In the genomic region with DNA sequence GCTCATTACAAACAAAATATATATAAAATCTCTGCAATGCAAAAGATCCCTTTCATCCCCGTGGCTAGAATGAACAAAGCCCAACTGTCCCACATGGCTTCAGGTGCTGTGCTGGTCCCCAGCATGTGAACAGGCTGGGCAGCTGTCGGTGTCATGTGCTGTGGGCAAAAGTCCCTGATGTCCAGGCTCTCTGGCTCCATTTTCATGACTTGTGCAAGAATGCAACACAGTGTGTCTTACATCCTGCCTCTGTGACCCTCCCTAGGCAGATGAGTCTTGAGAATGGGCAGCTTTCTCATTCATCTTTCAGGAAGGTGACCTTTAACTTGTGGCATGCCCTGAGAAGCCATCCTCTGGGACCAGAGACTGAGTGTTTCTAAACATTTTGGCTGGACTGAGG, we compare ENCODE assay signal across 16 cellular contexts. TPM values are rescaled to one million over a fixed set of nuclear protein-coding genes. Genes with fewer than 3 reads are reported as not detected.
A peak's percentile ranks its signal among the peaks of the same experiment; 100 is the strongest.
DNase-seq lines count a peak whose midpoint lies in the region; ATAC-seq, FAIRE-seq and TF ChIP-seq lines count a peak whose summit lies in the region.
"Had no signal": no experiment of that assay in that cellular context is flagged by ENCODE, and none has a peak within 500 bp of the region (broad histone marks: within the 10 kb centered on the region; RNA-seq: fewer than 3 reads in every experiment).

No MANE protein-coding gene starts in this region.

- peaks cover 71% of the 10 kb centered on the region for H3K36me3 Mint-ChIP-seq in activated B cell treated with CpG ODN at 0.5 μM for 24 hours (ENCODE audit: low read depth)

- no peak overlapping the region for H3K9ac ChIP-seq in HCT116 (ENCODE audit: low read length)
- H3K9ac ChIP-seq in HepG2 (ENCODE audit: insufficient read depth, low read depth, low read length): no peak overlapping the region
- H3K9ac ChIP-seq: BLaER1 treated with 17β-estradiol and CSF1 and Interleukin-3, amounts not matched to agents 10 nM and 100 nM had no signal

- TF ChIP-seq POLR2A in HCT116 (IDR thresholded peaks at IDR 0.05; ENCODE audit: borderline replicate concordance, extremely low read depth, insufficient read depth, insufficient read length) (no peak), HepG2 (IDR thresholded peaks at IDR 0.05; ENCODE audit: insufficient read depth in 1 of 2, low read depth in 2 of 2, low read length in 2 of 2) (no peak), gastrocnemius medialis (IDR thresholded peaks at IDR 0.05) (no peak), upper lobe of left lung (IDR thresholded peaks at IDR 0.05) (no peak)

- H3K36me3 ChIP-seq in HCT116 (ENCODE audit: control insufficient read depth in 1 of 2, insufficient read depth in 2 of 2, low read length in 2 of 2) (peaks cover 0 to 3% of the 10 kb centered on the region in 2 experiments; a peak in 2 of 4 replicates), HepG2 (replicated peaks in 1 of 2; ENCODE audit: control insufficient read depth in 1 of 2, insufficient read depth in 2 of 2, low read length in 2 of 2) (peaks cover 38 to 55% of the 10 kb centered on the region in 2 experiments), gastrocnemius medialis (peaks cover 0 to 35% of the 10 kb centered on the region in 2 donors), upper lobe of left lung (peaks cover 25 to 72% (median 53%) of the 10 kb centered on the region in 4 donors)

- intact Hi-C loops in HCT116 (cut with micrococcal nuclease): no loop called here
- intact Hi-C loops in activated B cell treated with CpG ODN at 0.5 μM for 24 hours (cut with micrococcal nuclease): no loop called here
- intact Hi-C loops in HepG2 (cut with micrococcal nuclease; ENCODE audit: unreplicated experiment): no loop called here
- intact Hi-C loops in gastrocnemius medialis (cut with DNase I; ENCODE audit: low total_unique reads): loop anchor here (2.0 kb wide), 1 partner anchor 24 kb away; no protein-coding TSS in a partner anchor

- no peaks in the 10 kb centered on the region for H3K4me1 ChIP-seq in HCT116 (ENCODE audit: control insufficient read depth in 1 of 2, insufficient read depth in 2 of 2, low read length in 2 of 2)
- H3K4me1 ChIP-seq in HepG2 (ENCODE audit: insufficient read depth, low read length): peaks cover 11% of the 10 kb centered on the region
- peaks cover 50 to 69% of the 10 kb centered on the region in 2 donors for H3K4me1 ChIP-seq in gastrocnemius medialis
- peaks cover 7 to 39% (median 24%) of the 10 kb centered on the region in 4 donors for H3K4me1 ChIP-seq in upper lobe of left lung
- H3K4me1 ChIP-seq: HAP-1 had no signal

- DNase-seq in HCT116 (ENCODE audit: low read depth, low spot score): no peak
- no peak for DNase-seq in activated B cell treated with CpG ODN at 0.5 μM for 24 hours
- DNase-seq in HepG2 (ENCODE audit: low spot score): no peak
- DNase-seq in gastrocnemius medialis: peak; percentile 82 to 90
- DNase-seq in NCI-H1105 (lab: John Stamatoyannopoulos, UW): no peak
- DNase-seq in AML-193 (lab: John Stamatoyannopoulos, UW): no peak
- no peak for DNase-seq in stimulated activated CD4-positive, alpha-beta T cell treated with anti-CD3 and anti-CD28 coated beads, Interleukin-1b, Interleukin-23, amount 100 ng/mL, for 48 hours
- DNase-seq in upper lobe of left lung: no peak
- DNase-seq: NCI-H1694, NCI-H2107, NCI-H226, NCI-H526 treated with DMSO at 0.1 percent for 48 hours, SHP77 treated with DMSO at 0.1 percent for 48 hours had no signal

- no peaks in the 10 kb centered on the region for H3K27me3 Mint-ChIP-seq in activated B cell treated with CpG ODN at 0.5 μM for 24 hours

- H3K4me2 ChIP-seq in HCT116 (ENCODE audit: low read length) (no peak overlapping the region), HepG2 (ENCODE audit: low read depth, low read length) (no peak overlapping the region)

- peak overlapping the region; percentile 69 for H3K27ac Mint-ChIP-seq in activated B cell treated with CpG ODN at 0.5 μM for 24 hours

- H4K20me1 ChIP-seq in HCT116 (ENCODE audit: insufficient read depth) (no peaks in the 10 kb centered on the region), HepG2 (ENCODE audit: insufficient read depth, low read length) (no peaks in the 10 kb centered on the region)

- no peaks in the 10 kb centered on the region for H3K9me2 ChIP-seq in HCT116 (ENCODE audit: insufficient read depth)

- H3K4me3 Mint-ChIP-seq in activated B cell treated with CpG ODN at 0.5 μM for 24 hours: no peak overlapping the region

- TF ChIP-seq CTCF in HCT116 (IDR thresholded peaks at IDR 0.05 in 2 of 3, conservative IDR thresholded peaks at IDR 0.05 in 1 of 3; ENCODE audit: borderline replicate concordance in 1 of 3, insufficient read depth in 1 of 3, low read depth in 2 of 3, low read length in 2 of 3) (no peak), activated B cell treated with CpG ODN at 0.5 μM for 24 hours (IDR thresholded peaks at IDR 0.05) (no peak), HepG2 (CRISPR knock-in tag; IDR thresholded peaks at IDR 0.05) (no peak), gastrocnemius medialis (IDR thresholded peaks at IDR 0.05 in 4 of 5, conservative IDR thresholded peaks at IDR 0.05 in 1 of 5) (peak in 1 of 5 experiments; percentile 18), upper lobe of left lung (IDR thresholded peaks at IDR 0.05) (no peak)

- TSS peak; percentile 64 for BruUV-seq in HCT116 (replicated peaks; lab: Mats Ljungman, UMichigan)
- TSS peak; percentile 51 for BruUV-seq in HepG2 (replicated peaks; lab: Mats Ljungman, UMichigan)

- no peak for TF ChIP-seq RAD21 in HCT116 (IDR thresholded peaks at IDR 0.05; ENCODE audit: low read depth)
- no peak for TF ChIP-seq RAD21 in HepG2 (CRISPR knock-in tag; IDR thresholded peaks at IDR 0.05)

- POLR2A ChIA-PET in HCT116 (lab: Charles Lee): no interaction called here
- POLR2A ChIA-PET in activated B cell treated with CpG ODN at 0.5 μM for 24 hours (lab: Charles Lee): interaction anchor here (0.9 kb wide), 1 partner anchor 20 kb away, joined by 8 read pairs; no protein-coding TSS in a partner anchor
- POLR2A ChIA-PET in HepG2 (lab: Yijun Ruan, JAX): interaction anchor here (1.1 to 3.1 kb wide), 5 partner anchors 9 to 53 kb away, joined by 3 to 30 read pairs (median 4); partner anchors contain the start of genes GUCD1 and LRRC75B

- H3K27me3 ChIP-seq in HCT116 (ENCODE audit: insufficient read depth, low read length) (no peaks in the 10 kb centered on the region), HepG2 (ENCODE audit: control insufficient read depth in 1 of 2, insufficient read depth in 2 of 2, low read length in 2 of 2) (no peaks in the 10 kb centered on the region), gastrocnemius medialis (no peaks in the 10 kb centered on the region), upper lobe of left lung (no peaks in the 10 kb centered on the region)
- H3K27me3 ChIP-seq: BLaER1 treated with 17β-estradiol and CSF1 and Interleukin-3, amounts not matched to agents 10 nM and 100 nM had no signal

- RAD21 ChIA-PET in HCT116 (lab: Charles Lee; ENCODE audit: low non-redundant PET in 1 of 2, low total read pairs in 2 of 2, uncharacterized antibody in 2 of 2, unreplicated experiment in 2 of 2): no interaction called here

- H3K27ac ChIP-seq in HCT116 (ENCODE audit: low read depth, low read length): no peak overlapping the region
- H3K27ac ChIP-seq in HepG2 (ENCODE audit: extremely low read length, insufficient read depth, low read length): no peak overlapping the region
- peak overlapping the region; percentile 86 to 90 (median 89) for H3K27ac ChIP-seq in gastrocnemius medialis
- H3K27ac ChIP-seq in upper lobe of left lung: no peak overlapping the region

- no peak for FAIRE-seq in HepG2 (lab: Jason Lieb, UNC)

- 82% methylated on average over 2 of the region's 2 CpGs for WGBS in HepG2 (ENCODE audit: low lambda C conversion rate)
- WGBS in upper lobe of left lung, 2 donors: 95 to 100% methylated on average over 2 of the region's 2 CpGs

- ATAC-seq in HCT116: no peak
- no peak for ATAC-seq in activated B cell treated with CpG ODN at 0.5 μM for 24 hours (ENCODE audit: low read depth)
- no peak for ATAC-seq in HepG2
- peak; percentile 93 to 95 for ATAC-seq in gastrocnemius medialis
- no peak for ATAC-seq in upper lobe of left lung (ENCODE audit: low FRiP score in 2 of 2)

- in situ Hi-C loops in HepG2 (cut with HindIII; ENCODE audit: extremely low pct_ligation_motif_present, low pct_unique_long_range_greater_than_20kb) (no loop called here), gastrocnemius medialis (cut with MboI; ENCODE audit: low sequenced_read_pairs in 4 of 4) (no loop called here)

- H3K79me2 ChIP-seq in HCT116 (ENCODE audit: insufficient read depth, low read length) (no peaks in the 10 kb centered on the region), HepG2 (ENCODE audit: insufficient read depth, low read length) (no peaks in the 10 kb centered on the region)

- no peak overlapping the region for H3K4me3 ChIP-seq in HCT116 (replicated peaks in 1 of 2; ENCODE audit: low read depth in 1 of 2, low read length in 2 of 2)
- H3K4me3 ChIP-seq in HepG2 (replicated peaks in 1 of 3; ENCODE audit: insufficient read depth in 1 of 3, low read depth in 2 of 3, low read length in 3 of 3): no peak overlapping the region
- no peak overlapping the region for H3K4me3 ChIP-seq in gastrocnemius medialis
- no peak overlapping the region for H3K4me3 ChIP-seq in upper lobe of left lung
- H3K4me3 ChIP-seq: BLaER1 treated with 17β-estradiol and CSF1 and Interleukin-3, amounts not matched to agents 10 nM and 100 nM; HAP-1 had no signal

- H3K9me3 ChIP-seq in HCT116 (ENCODE audit: control insufficient read depth in 1 of 2, insufficient read depth in 1 of 2, low read depth in 1 of 2, low read length in 2 of 2): no peaks in the 10 kb centered on the region
- H3K9me3 ChIP-seq in HepG2 (ENCODE audit: low read length): no peaks in the 10 kb centered on the region
- H3K9me3 ChIP-seq in gastrocnemius medialis: no peaks in the 10 kb centered on the region
- H3K9me3 ChIP-seq in upper lobe of left lung: no peaks in the 10 kb centered on the region
- H3K9me3 ChIP-seq: BLaER1 treated with 17β-estradiol and CSF1 and Interleukin-3, amounts not matched to agents 10 nM and 100 nM; HAP-1 had no signal

- H2AFZ ChIP-seq in HCT116 (ENCODE audit: low read depth, low read length, poor library complexity, severe bottlenecking): no peak overlapping the region
- no peak overlapping the region for H2AFZ ChIP-seq in HepG2 (ENCODE audit: low read length)

- CTCF ChIA-PET in HCT116 (lab: Charles Lee) (no interaction called here), activated B cell treated with CpG ODN at 0.5 μM for 24 hours (lab: Charles Lee) (no interaction called here), HepG2 (lab: Yijun Ruan, JAX; ENCODE audit: low intra/inter-chr PET ratio, low total read pairs) (no interaction called here)

- no peaks in the 10 kb centered on the region for H3K9me3 Mint-ChIP-seq in activated B cell treated with CpG ODN at 0.5 μM for 24 hours

- TF ChIP-seq EP300 in HepG2 (IDR thresholded peaks at IDR 0.05; ENCODE audit: low read depth in 2 of 2, low read length in 2 of 2) (no peak), HepG2 (CRISPR knock-in tag; IDR thresholded peaks at IDR 0.05; ENCODE audit: borderline replicate concordance) (no peak), upper lobe of left lung (IDR thresholded peaks at IDR 0.05) (no peak)

- H3K4me1 Mint-ChIP-seq in activated B cell treated with CpG ODN at 0.5 μM for 24 hours: peaks cover 39% of the 10 kb centered on the region

RNA-seq across cellular contexts. Expression of gene GUCD1, which starts 14.5 kb away (rescaled TPM):
- total RNA-seq in HCT116 (2021; ENCODE audit: unreplicated experiment) (48.7 TPM), activated B cell treated with CpG ODN at 0.5 μM for 24 hours (134 and 141 TPM in 2 replicates), HepG2 (2016; rRNA removed; fragmentation: Illumina TruSeq; extraction: Trizol) (125 and 128 TPM in 2 replicates), gastrocnemius medialis (100 to 1,000 TPM; 215 to 315 (median 238) TPM), upper lobe of left lung (100 to 1,000 TPM in 5 of 6 donors, 10 to 100 TPM in 1; 77.5 to 231 (median 160) TPM)
- polyA plus RNA-seq in HCT116 (2012): 57.2 and 68.4 TPM in 2 replicates
- total RNA-seq in HepG2 (2016; cell fraction: cytosol; rRNA removed; fragmentation: Illumina TruSeq; extraction: Trizol; ENCODE audit: low read depth): 57.0 and 62.1 TPM in 2 replicates
- 114 and 129 TPM in 2 replicates for total RNA-seq in HepG2 (2016; cell fraction: insoluble cytoplasmic fraction; rRNA removed; fragmentation: Illumina TruSeq; extraction: Trizol)
- total RNA-seq in HepG2 (2016; cell fraction: membrane; rRNA removed; fragmentation: Illumina TruSeq; extraction: Trizol): 156 and 159 TPM in 2 replicates
- total RNA-seq in HepG2 (2016; cell fraction: nucleus; rRNA removed; fragmentation: Illumina TruSeq; extraction: Trizol): 69.6 and 73.3 TPM in 2 replicates
- polyA plus RNA-seq in HepG2 (2011; rRNA removed): 245 and 282 TPM in 2 replicates
- 177 and 210 TPM in 2 replicates for polyA plus RNA-seq in HepG2 (2011; cell fraction: cytosol; rRNA removed)
- polyA plus RNA-seq in HepG2 (2011; cell fraction: nucleus; rRNA removed): 217 and 220 TPM in 2 replicates
- 123 and 145 TPM in 2 replicates for polyA plus RNA-seq in HepG2 (2012)
- polyA plus RNA-seq in HepG2 (2016; cell fraction: cytosol; fragmentation: Illumina TruSeq; extraction: Trizol; ENCODE audit: low read depth): 33.4 and 34.1 TPM in 2 replicates
- polyA plus RNA-seq in HepG2 (2016; cell fraction: insoluble cytoplasmic fraction; fragmentation: Illumina TruSeq; extraction: Trizol; ENCODE audit: low read depth): 101 and 109 TPM in 2 replicates
- 91.3 and 96.0 TPM in 2 replicates for polyA plus RNA-seq in HepG2 (2016; cell fraction: membrane; fragmentation: Illumina TruSeq; extraction: Trizol; ENCODE audit: low read depth)
- polyA plus RNA-seq in HepG2 (2016; cell fraction: nucleus; fragmentation: Illumina TruSeq; extraction: Trizol; ENCODE audit: insufficient read depth, low read depth): 119 and 131 TPM in 2 replicates
- 194 and 636 TPM in 2 replicates for polyA minus RNA-seq in HepG2 (2011; rRNA and poly(A)+ RNA removed; ENCODE audit: low replicate concordance)
- polyA minus RNA-seq in HepG2 (2011; cell fraction: cytosol; rRNA and poly(A)+ RNA removed): 178 and 203 TPM in 2 replicates
- 53.7 and 80.4 TPM in 2 replicates for polyA minus RNA-seq in HepG2 (2011; cell fraction: nucleus; rRNA and poly(A)+ RNA removed)

RNA-seq across cellular contexts. Expression of gene SNRPD3, which starts 15.3 kb away (rescaled TPM):
- total RNA-seq in HCT116 (2021; ENCODE audit: unreplicated experiment) (144 TPM), activated B cell treated with CpG ODN at 0.5 μM for 24 hours (96.5 and 98.6 TPM in 2 replicates), HepG2 (2016; rRNA removed; fragmentation: Illumina TruSeq; extraction: Trizol) (209 and 287 TPM in 2 replicates), gastrocnemius medialis (100 to 1,000 TPM; 119 to 166 (median 145) TPM), upper lobe of left lung (100 to 1,000 TPM in 1 of 6 donors, 10 to 100 TPM in 5; 66.8 to 119 (median 84.8) TPM)
- polyA plus RNA-seq in HCT116 (2012): 194 and 200 TPM in 2 replicates
- total RNA-seq in HepG2 (2016; cell fraction: cytosol; rRNA removed; fragmentation: Illumina TruSeq; extraction: Trizol; ENCODE audit: low read depth): 29.0 and 31.7 TPM in 2 replicates
- 214 and 298 TPM in 2 replicates for total RNA-seq in HepG2 (2016; cell fraction: insoluble cytoplasmic fraction; rRNA removed; fragmentation: Illumina TruSeq; extraction: Trizol)
- 35.4 and 36.1 TPM in 2 replicates for total RNA-seq in HepG2 (2016; cell fraction: membrane; rRNA removed; fragmentation: Illumina TruSeq; extraction: Trizol)
- 83.7 and 87.5 TPM in 2 replicates for total RNA-seq in HepG2 (2016; cell fraction: nucleus; rRNA removed; fragmentation: Illumina TruSeq; extraction: Trizol)
- 107 and 110 TPM in 2 replicates for polyA plus RNA-seq in HepG2 (2011; rRNA removed)
- polyA plus RNA-seq in HepG2 (2011; cell fraction: cytosol; rRNA removed): 278 and 291 TPM in 2 replicates
- 55.5 and 61.4 TPM in 2 replicates for polyA plus RNA-seq in HepG2 (2011; cell fraction: nucleus; rRNA removed)
- polyA plus RNA-seq in HepG2 (2012): 178 and 251 TPM in 2 replicates
- 35.3 and 40.6 TPM in 2 replicates for polyA plus RNA-seq in HepG2 (2016; cell fraction: cytosol; fragmentation: Illumina TruSeq; extraction: Trizol; ENCODE audit: low read depth)
- polyA plus RNA-seq in HepG2 (2016; cell fraction: insoluble cytoplasmic fraction; fragmentation: Illumina TruSeq; extraction: Trizol; ENCODE audit: low read depth): 420 and 438 TPM in 2 replicates
- 35.8 and 37.4 TPM in 2 replicates for polyA plus RNA-seq in HepG2 (2016; cell fraction: membrane; fragmentation: Illumina TruSeq; extraction: Trizol; ENCODE audit: low read depth)
- polyA plus RNA-seq in HepG2 (2016; cell fraction: nucleus; fragmentation: Illumina TruSeq; extraction: Trizol; ENCODE audit: insufficient read depth, low read depth): 132 and 146 TPM in 2 replicates
- polyA minus RNA-seq in HepG2 (2011; rRNA and poly(A)+ RNA removed; ENCODE audit: low replicate concordance): 134 and 369 TPM in 2 replicates
- polyA minus RNA-seq in HepG2 (2011; cell fraction: cytosol; rRNA and poly(A)+ RNA removed): 72.3 and 74.0 TPM in 2 replicates
- 83.2 and 93.4 TPM in 2 replicates for polyA minus RNA-seq in HepG2 (2011; cell fraction: nucleus; rRNA and poly(A)+ RNA removed)

RNA-seq across cellular contexts. Expression of gene UPB1, which starts 45.3 kb away (rescaled TPM):
- total RNA-seq in HCT116 (2021; ENCODE audit: unreplicated experiment) (0.27 TPM), activated B cell treated with CpG ODN at 0.5 μM for 24 hours (1.1 and 1.3 TPM in 2 replicates), HepG2 (2016; rRNA removed; fragmentation: Illumina TruSeq; extraction: Trizol) (0.60 and 1.2 TPM in 2 replicates), gastrocnemius medialis (under 1 TPM; 0.20 to 0.25 (median 0.22) TPM), upper lobe of left lung (1 to 10 TPM in 5 of 6 donors, under 1 TPM in 1; 0.91 to 9.4 (median 1.4) TPM)
- 0.06 and 0.14 TPM in 2 replicates for polyA plus RNA-seq in HCT116 (2012)
- 0.53 and 0.61 TPM in 2 replicates for total RNA-seq in HepG2 (2016; cell fraction: cytosol; rRNA removed; fragmentation: Illumina TruSeq; extraction: Trizol; ENCODE audit: low read depth)
- 0.43 and 0.89 TPM in 2 replicates for total RNA-seq in HepG2 (2016; cell fraction: insoluble cytoplasmic fraction; rRNA removed; fragmentation: Illumina TruSeq; extraction: Trizol)
- 0.90 and 0.96 TPM in 2 replicates for total RNA-seq in HepG2 (2016; cell fraction: membrane; rRNA removed; fragmentation: Illumina TruSeq; extraction: Trizol)
- total RNA-seq in HepG2 (2016; cell fraction: nucleus; rRNA removed; fragmentation: Illumina TruSeq; extraction: Trizol): 1.0 and 1.1 TPM in 2 replicates
- 0.38 and 0.59 TPM in 2 replicates for polyA plus RNA-seq in HepG2 (2011; rRNA removed)
- 0.24 and 0.28 TPM in 2 replicates for polyA plus RNA-seq in HepG2 (2011; cell fraction: cytosol; rRNA removed)
- 0.84 and 1.1 TPM in 2 replicates for polyA plus RNA-seq in HepG2 (2011; cell fraction: nucleus; rRNA removed)
- polyA plus RNA-seq in HepG2 (2012): 0.49 and 1.2 TPM in 2 replicates
- 0.42 and 0.53 TPM in 2 replicates for polyA plus RNA-seq in HepG2 (2016; cell fraction: cytosol; fragmentation: Illumina TruSeq; extraction: Trizol; ENCODE audit: low read depth)
- polyA plus RNA-seq in HepG2 (2016; cell fraction: insoluble cytoplasmic fraction; fragmentation: Illumina TruSeq; extraction: Trizol; ENCODE audit: low read depth): 0.80 and 0.84 TPM in 2 replicates
- polyA plus RNA-seq in HepG2 (2016; cell fraction: membrane; fragmentation: Illumina TruSeq; extraction: Trizol; ENCODE audit: low read depth): 0.63 and 0.65 TPM in 2 replicates
- polyA plus RNA-seq in HepG2 (2016; cell fraction: nucleus; fragmentation: Illumina TruSeq; extraction: Trizol; ENCODE audit: insufficient read depth, low read depth): 1.5 and 1.6 TPM in 2 replicates
- polyA minus RNA-seq in HepG2 (2011; rRNA and poly(A)+ RNA removed; ENCODE audit: low replicate concordance): 0.05 and 0.22 TPM in 2 replicates
- polyA minus RNA-seq in HepG2 (2011; cell fraction: cytosol; rRNA and poly(A)+ RNA removed): not detected in 2 replicates
- polyA minus RNA-seq in HepG2 (2011; cell fraction: nucleus; rRNA and poly(A)+ RNA removed): 0.77 and 0.99 TPM in 2 replicates
- total RNA-seq: HT-29 had no signal

RNA-seq across cellular contexts. Expression of gene LRRC75B, which starts 52.4 kb away (rescaled TPM):
- 7.9 TPM for total RNA-seq in HCT116 (2021; ENCODE audit: unreplicated experiment)
- polyA plus RNA-seq in HCT116 (2012): 10.7 and 11.0 TPM in 2 replicates
- total RNA-seq in activated B cell treated with CpG ODN at 0.5 μM for 24 hours: 0.34 and 0.82 TPM in 2 replicates
- 5.7 and 11.8 TPM in 2 replicates for total RNA-seq in HepG2 (2016; rRNA removed; fragmentation: Illumina TruSeq; extraction: Trizol)
- 14.2 and 14.4 TPM in 2 replicates for total RNA-seq in HepG2 (2016; cell fraction: cytosol; rRNA removed; fragmentation: Illumina TruSeq; extraction: Trizol; ENCODE audit: low read depth)
- 5.6 and 12.5 TPM in 2 replicates for total RNA-seq in HepG2 (2016; cell fraction: insoluble cytoplasmic fraction; rRNA removed; fragmentation: Illumina TruSeq; extraction: Trizol)
- total RNA-seq in HepG2 (2016; cell fraction: membrane; rRNA removed; fragmentation: Illumina TruSeq; extraction: Trizol): 14.8 and 16.4 TPM in 2 replicates
- total RNA-seq in HepG2 (2016; cell fraction: nucleus; rRNA removed; fragmentation: Illumina TruSeq; extraction: Trizol): 10.7 and 13.7 TPM in 2 replicates
- polyA plus RNA-seq in HepG2 (2011; rRNA removed): 34.8 and 48.8 TPM in 2 replicates
- polyA plus RNA-seq in HepG2 (2011; cell fraction: cytosol; rRNA removed): 18.6 and 35.0 TPM in 2 replicates
- polyA plus RNA-seq in HepG2 (2011; cell fraction: nucleus; rRNA removed): 225 and 265 TPM in 2 replicates
- 19.0 and 24.1 TPM in 2 replicates for polyA plus RNA-seq in HepG2 (2012)
- polyA plus RNA-seq in HepG2 (2016; cell fraction: cytosol; fragmentation: Illumina TruSeq; extraction: Trizol; ENCODE audit: low read depth): 15.3 and 17.1 TPM in 2 replicates
- 8.8 and 9.2 TPM in 2 replicates for polyA plus RNA-seq in HepG2 (2016; cell fraction: insoluble cytoplasmic fraction; fragmentation: Illumina TruSeq; extraction: Trizol; ENCODE audit: low read depth)
- 17.8 and 17.9 TPM in 2 replicates for polyA plus RNA-seq in HepG2 (2016; cell fraction: membrane; fragmentation: Illumina TruSeq; extraction: Trizol; ENCODE audit: low read depth)
- 32.8 and 35.7 TPM in 2 replicates for polyA plus RNA-seq in HepG2 (2016; cell fraction: nucleus; fragmentation: Illumina TruSeq; extraction: Trizol; ENCODE audit: insufficient read depth, low read depth)
- 24.5 TPM in 1 of 2 replicates, not detected in the other for polyA minus RNA-seq in HepG2 (2011; rRNA and poly(A)+ RNA removed; ENCODE audit: low replicate concordance)
- polyA minus RNA-seq in HepG2 (2011; cell fraction: cytosol; rRNA and poly(A)+ RNA removed): 5.7 and 8.9 TPM in 2 replicates
- polyA minus RNA-seq in HepG2 (2011; cell fraction: nucleus; rRNA and poly(A)+ RNA removed): 13.3 and 13.4 TPM in 2 replicates
- total RNA-seq in gastrocnemius medialis: 1 to 10 TPM; 1.9 to 3.4 (median 2.8) TPM
- total RNA-seq in upper lobe of left lung: 10 to 100 TPM in 4 of 6 donors, 1 to 10 TPM in 2; 9.7 to 50.3 (median 13.2) TPM

Comparison
In these comparisons a context has a peak if more than half of its experiments do, and no peak if none do; other contexts are left out.
1. ATAC-seq: peak in gastrocnemius medialis (2 of 2); none in HCT116 (single experiment), activated B cell treated with CpG ODN at 0.5 μM for 24 hours (single experiment), HepG2 (single experiment) and upper lobe of left lung (0 of 2).
2. DNase-seq: peak in gastrocnemius medialis (2 of 2); none in HCT116 (single experiment), activated B cell treated with CpG ODN at 0.5 μM for 24 hours (single experiment), HepG2 (single experiment), NCI-H1105 (single experiment), AML-193 (0 of 2), stimulated activated CD4-positive, alpha-beta T cell treated with anti-CD3 and anti-CD28 coated beads, Interleukin-1b, Interleukin-23, amount 100 ng/mL, for 48 hours (single experiment) and upper lobe of left lung (0 of 2).
3. H3K27ac ChIP-seq: peak in gastrocnemius medialis (4 of 4); none in HCT116 (single experiment), HepG2 (single experiment) and upper lobe of left lung (0 of 4).